Comparison of ENCODE assay signal across 11 cellular contexts in the genomic region with DNA sequence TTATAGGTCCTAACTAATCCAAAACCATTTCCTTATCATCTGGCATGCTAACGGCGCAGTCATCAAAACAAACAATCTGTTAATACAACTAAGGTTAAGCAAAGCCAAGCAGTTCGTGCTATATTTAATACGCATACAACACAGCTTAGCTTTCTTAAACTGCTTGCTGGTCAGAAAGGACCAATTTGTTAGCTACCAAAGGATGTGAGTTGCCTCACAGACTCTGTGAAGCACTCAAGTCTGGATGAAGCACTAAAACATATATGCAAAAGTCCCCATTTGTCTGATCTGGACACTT.
DNase-seq lines count a peak whose midpoint lies in the region; ATAC-seq and TF ChIP-seq lines count a peak whose summit lies in the region.
"Had no signal": no experiment of that assay in that cellular context is flagged by ENCODE, and none has a peak within 500 bp of the region (broad histone marks: within the 10 kb centered on the region; RNA-seq: fewer than 3 reads in every experiment).

No MANE protein-coding gene starts in this region.

- H2BK5ac ChIP-seq in mesendoderm (ENCODE audit: low read length), result peak overlapping the region; percentile 96

- intact Hi-C loops in dendritic cell treated with granulocyte-macrophage colony-stimulating factor and Interleukin-4, amounts not matched to agents 40 ng/mL and 50 ng/mL, for 4 days (cut with micrococcal nuclease), result no loop called here

- H3K27me3 Mint-ChIP-seq in activated CD8-positive, alpha-beta memory T cell treated with anti-CD3 and anti-CD28 coated beads, Interleukin-2, amount 10 ng/mL, durations not matched to agents 7 days and 5 days, result no peaks in the 10 kb centered on the region
- no peaks in the 10 kb centered on the region for H3K27me3 Mint-ChIP-seq in dendritic cell treated with granulocyte-macrophage colony-stimulating factor and Interleukin-4, amounts not matched to agents 40 ng/mL and 50 ng/mL, for 4 days

- no peak for DNase-seq in activated CD8-positive, alpha-beta memory T cell treated with anti-CD3 and anti-CD28 coated beads, Interleukin-2, amount 10 ng/mL, durations not matched to agents 7 days and 5 days
- no peak for DNase-seq in activated CD8-positive, alpha-beta memory T cell treated with anti-CD3 and anti-CD28 coated beads, Interleukin-2, amount 50 U/mL, for 48 hours
- peak; percentile 45 for DNase-seq in mesendoderm
- no peak for DNase-seq in tibial nerve (ENCODE audit: low spot score in 2 of 2)
- no peak for DNase-seq in activated naive CD4-positive, alpha-beta T cell treated with Interleukin-2 at 50 U/mL for 16 hours
- DNase-seq: PC-9, thyroid gland had no signal

- peak overlapping the region; percentile 98 for H2BK120ac ChIP-seq in mesendoderm (ENCODE audit: low read depth, low read length)

- H3K4me1 Mint-ChIP-seq in activated CD8-positive, alpha-beta memory T cell treated with anti-CD3 and anti-CD28 coated beads, Interleukin-2, amount 10 ng/mL, durations not matched to agents 7 days and 5 days, result peaks cover 72% of the 10 kb centered on the region
- peaks cover 81% of the 10 kb centered on the region for H3K4me1 Mint-ChIP-seq in dendritic cell treated with granulocyte-macrophage colony-stimulating factor and Interleukin-4, amounts not matched to agents 40 ng/mL and 50 ng/mL, for 4 days (ENCODE audit: low read depth)

- H3K79me2 ChIP-seq in mesendoderm (ENCODE audit: control insufficient read depth, insufficient read depth, low read length), result no peaks in the 10 kb centered on the region

- TF ChIP-seq EP300 in tibial nerve (IDR thresholded peaks at IDR 0.05), result no peak

- no peaks in the 10 kb centered on the region for H3K79me1 ChIP-seq in mesendoderm (ENCODE audit: low read length)

- TF ChIP-seq CTCF in tibial nerve (IDR thresholded peaks at IDR 0.05), result no peak

- peak overlapping the region; percentile 2 for H4K5ac ChIP-seq in mesendoderm (ENCODE audit: low read length)

- H3K4me3 ChIP-seq in mesendoderm (ENCODE audit: low read length) (no peak overlapping the region), tibial nerve (peak overlapping the region in 3 of 4 donors; percentile 6 to 33 (median 7))
- H3K4me3 ChIP-seq: PC-9, thyroid gland had no signal

- H3K27ac ChIP-seq in mesendoderm (ENCODE audit: low read depth, low read length) (peak overlapping the region; percentile 84), tibial nerve (peak overlapping the region; percentile 43 to 90 (median 79))
- H3K27ac ChIP-seq: epithelial cell of prostate, PC-9 had no signal

- peak overlapping the region; percentile 44 for H3K27ac Mint-ChIP-seq in activated CD8-positive, alpha-beta memory T cell treated with anti-CD3 and anti-CD28 coated beads, Interleukin-2, amount 10 ng/mL, durations not matched to agents 7 days and 5 days
- H3K27ac Mint-ChIP-seq in dendritic cell treated with granulocyte-macrophage colony-stimulating factor and Interleukin-4, amounts not matched to agents 40 ng/mL and 50 ng/mL, for 4 days, result peak overlapping the region; percentile 79

- no CpG with 5 or more reads among the region's 4 CpGs for WGBS in mesendoderm (ENCODE audit: extremely low coverage, insufficient coverage, low lambda C conversion rate)
- WGBS in tibial nerve, 2 donors, result 24 to 28% methylated on average over 4 of the region's 4 CpGs

- H3K56ac ChIP-seq in mesendoderm (ENCODE audit: low read length), result peak overlapping the region; percentile 79

- H3K36me3 ChIP-seq in mesendoderm (ENCODE audit: control insufficient read depth, insufficient read depth, low read length), result no peaks in the 10 kb centered on the region
- no peaks in the 10 kb centered on the region for H3K36me3 ChIP-seq in tibial nerve
- H3K36me3 ChIP-seq: thyroid gland had no signal

- ATAC-seq in activated CD8-positive, alpha-beta memory T cell treated with anti-CD3 and anti-CD28 coated beads, Interleukin-2, amount 10 ng/mL, durations not matched to agents 7 days and 5 days, result no peak
- no peak for ATAC-seq in GM19455 (IDR thresholded peaks at IDR 0.05; ENCODE audit: unreplicated experiment)
- ATAC-seq in HG02970 (IDR thresholded peaks at IDR 0.05; ENCODE audit: low FRiP score, unreplicated experiment), result no peak

- H3K9me3 ChIP-seq in tibial nerve, result no peaks in the 10 kb centered on the region
- H3K9me3 ChIP-seq: thyroid gland had no signal

- H3K4me3 Mint-ChIP-seq in activated CD8-positive, alpha-beta memory T cell treated with anti-CD3 and anti-CD28 coated beads, Interleukin-2, amount 10 ng/mL, durations not matched to agents 7 days and 5 days, result peak overlapping the region; percentile 43
- no peak overlapping the region for H3K4me3 Mint-ChIP-seq in dendritic cell treated with granulocyte-macrophage colony-stimulating factor and Interleukin-4, amounts not matched to agents 40 ng/mL and 50 ng/mL, for 4 days

- CTCF ChIA-PET in activated CD8-positive, alpha-beta memory T cell treated with anti-CD3 and anti-CD28 coated beads, Interleukin-2, amount 10 ng/mL, durations not matched to agents 7 days and 5 days (lab: Charles Lee), result interaction anchor here (1.4 kb wide), 1 partner anchor 58 kb away, joined by 4 read pairs; no protein-coding TSS in a partner anchor

- H3K9me3 Mint-ChIP-seq in activated CD8-positive, alpha-beta memory T cell treated with anti-CD3 and anti-CD28 coated beads, Interleukin-2, amount 10 ng/mL, durations not matched to agents 7 days and 5 days (ENCODE audit: low read depth), result no peaks in the 10 kb centered on the region
- no peaks in the 10 kb centered on the region for H3K9me3 Mint-ChIP-seq in dendritic cell treated with granulocyte-macrophage colony-stimulating factor and Interleukin-4, amounts not matched to agents 40 ng/mL and 50 ng/mL, for 4 days

- peak overlapping the region; percentile 74 for H2BK15ac ChIP-seq in mesendoderm (replicated peaks; ENCODE audit: low read depth)

- peak overlapping the region; percentile 98 for H3K18ac ChIP-seq in mesendoderm (ENCODE audit: low read length)

- no peak overlapping the region for H4K8ac ChIP-seq in mesendoderm (ENCODE audit: low read depth, low read length)

- H3K9ac ChIP-seq in mesendoderm (ENCODE audit: low read length), result peak overlapping the region; percentile 50

- peaks cover 10% of the 10 kb centered on the region for H3K36me3 Mint-ChIP-seq in activated CD8-positive, alpha-beta memory T cell treated with anti-CD3 and anti-CD28 coated beads, Interleukin-2, amount 10 ng/mL, durations not matched to agents 7 days and 5 days
- peaks cover 95% of the 10 kb centered on the region for H3K36me3 Mint-ChIP-seq in dendritic cell treated with granulocyte-macrophage colony-stimulating factor and Interleukin-4, amounts not matched to agents 40 ng/mL and 50 ng/mL, for 4 days (ENCODE audit: low read depth)

- H3K4me1 ChIP-seq in mesendoderm (ENCODE audit: control insufficient read depth, low read depth, low read length), result peaks cover 20% of the 10 kb centered on the region
- H3K4me1 ChIP-seq in tibial nerve, result peaks cover 0 to 85% (median 34%) of the 10 kb centered on the region in 4 donors
- H3K4me1 ChIP-seq: thyroid gland had no signal

- peak overlapping the region; percentile 90 for H2AK5ac ChIP-seq in mesendoderm (ENCODE audit: low read length)

- no peak overlapping the region for H3K23ac ChIP-seq in mesendoderm (ENCODE audit: low read length)

- H3K4me2 ChIP-seq in mesendoderm (ENCODE audit: low read length), result no peak overlapping the region
- H3K4me2 ChIP-seq: PC-9 had no signal

- H3K4ac ChIP-seq in mesendoderm (ENCODE audit: low read depth, low read length), result peak overlapping the region; percentile 81

- H3K27me3 ChIP-seq in mesendoderm (ENCODE audit: insufficient read depth, low read length, poor library complexity) (no peaks in the 10 kb centered on the region), tibial nerve (no peaks in the 10 kb centered on the region)
- H3K27me3 ChIP-seq: thyroid gland had no signal

- TF ChIP-seq POLR2A in tibial nerve (IDR thresholded peaks at IDR 0.05), result no peak
